1 cellular context compared by ENCODE assay signal in the genomic region with DNA sequence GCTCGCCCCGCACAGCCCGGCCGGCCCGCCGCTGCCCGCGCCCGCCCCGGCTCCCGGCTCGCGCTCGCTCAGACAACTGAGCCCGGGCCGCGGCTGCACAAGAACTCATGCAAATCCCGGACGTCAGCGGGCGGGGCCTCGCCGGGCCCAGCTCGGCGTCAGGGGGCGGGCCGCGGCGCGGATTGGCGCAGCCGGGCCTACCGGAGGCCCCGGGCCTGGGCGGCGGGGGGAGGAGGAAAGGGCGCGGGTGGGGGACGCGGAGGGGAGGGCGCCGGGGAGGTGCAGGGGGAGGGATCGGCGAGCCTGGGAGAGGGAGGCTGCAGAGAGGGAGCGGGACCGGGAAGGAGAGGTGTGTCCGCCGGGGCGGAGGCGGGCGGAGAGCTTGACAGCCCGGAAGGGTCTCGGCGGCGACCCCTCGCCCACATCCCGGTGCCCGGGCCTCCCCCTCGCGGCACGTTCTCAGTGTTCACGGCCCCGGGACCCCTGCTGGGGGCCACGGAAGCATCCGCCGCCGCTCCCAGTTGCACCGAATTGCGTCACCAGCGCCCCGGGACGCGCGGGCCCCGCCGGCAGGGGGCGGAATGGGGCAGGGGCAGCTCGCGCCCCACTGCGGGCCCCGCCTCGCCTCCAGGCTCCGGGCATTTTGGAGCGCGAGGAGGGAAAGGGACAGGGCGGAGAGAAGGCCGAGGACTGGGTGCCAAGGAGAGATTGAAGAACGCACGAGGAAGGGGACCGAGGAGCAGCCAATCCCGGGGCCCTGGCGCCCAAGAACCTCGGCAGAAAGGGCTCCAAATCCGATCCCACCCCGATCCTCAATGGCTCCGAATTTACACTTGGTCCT.
TF ChIP-seq lines count a peak whose summit lies in the region.

CBX4 (minus strand) TSS at position 78 of the 841 bp plus-strand sequence. CDS start 189 bp downstream, outside the sequence.

TF ChIP-seq in HEK293, 187 proteins besides CTCF, POLR2A, EP300 and RAD21 (continued from another document and continues in another):
- TF ChIP-seq ZNF18 (tag by site-specific recombination; IDR thresholded peaks at IDR 0.05) = peak; percentile 18; the same call in 1 of the 2 replicates
- TF ChIP-seq ZNF24 (tag by site-specific recombination; IDR thresholded peaks at IDR 0.05) = peak; percentile 88; the same call in 1 of the 2 replicates
- peak; percentile 78; the same call in 1 of the 2 replicates for TF ChIP-seq ZNF843 (tag by site-specific recombination; IDR thresholded peaks at IDR 0.05)
- no peak for TF ChIP-seq ZNF701 (tag by site-specific recombination; IDR thresholded peaks at IDR 0.05)
- TF ChIP-seq KLF10 (tag by site-specific recombination; IDR thresholded peaks at IDR 0.05) = peak; percentile 96
- no peak for TF ChIP-seq ZNF248 (tag by site-specific recombination; IDR thresholded peaks at IDR 0.05)
- no peak for TF ChIP-seq ZNF645 (tag by site-specific recombination; IDR thresholded peaks at IDR 0.05)
- TF ChIP-seq ZNF654 (tag by site-specific recombination; IDR thresholded peaks at IDR 0.05; ENCODE audit: low read depth) = peak; percentile 9; the same call in 1 of the 2 replicates
- TF ChIP-seq ZNF621 (tag by site-specific recombination; IDR thresholded peaks at IDR 0.05) = no peak
- TF ChIP-seq, protein P1, sequence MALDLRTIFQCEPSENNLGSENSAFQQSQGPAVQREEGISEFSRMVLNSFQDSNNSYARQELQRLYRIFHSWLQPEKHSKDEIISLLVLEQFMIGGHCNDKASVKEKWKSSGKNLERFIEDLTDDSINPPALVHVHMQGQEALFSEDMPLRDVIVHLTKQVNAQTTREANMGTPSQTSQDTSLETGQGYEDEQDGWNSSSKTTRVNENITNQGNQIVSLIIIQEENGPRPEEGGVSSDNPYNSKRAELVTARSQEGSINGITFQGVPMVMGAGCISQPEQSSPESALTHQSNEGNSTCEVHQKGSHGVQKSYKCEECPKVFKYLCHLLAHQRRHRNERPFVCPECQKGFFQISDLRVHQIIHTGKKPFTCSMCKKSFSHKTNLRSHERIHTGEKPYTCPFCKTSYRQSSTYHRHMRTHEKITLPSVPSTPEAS (tag by site-specific recombination; IDR thresholded peaks at IDR 0.05) = peak; percentile 12; the same call in 1 of the 2 replicates
- TF ChIP-seq ZNF555 (tag by site-specific recombination; conservative IDR thresholded peaks at IDR 0.05) = no peak
- TF ChIP-seq YY1 (tag by site-specific recombination; IDR thresholded peaks at IDR 0.05) = peak; percentile 74
- peak; percentile 86; the same call in 1 of the 2 replicates for TF ChIP-seq ZNF658 (tag by site-specific recombination; IDR thresholded peaks at IDR 0.05)
- TF ChIP-seq ZBTB7A (tag by site-specific recombination; IDR thresholded peaks at IDR 0.05; ENCODE audit: low read depth) = peak; percentile 99
- TF ChIP-seq, protein P2, sequence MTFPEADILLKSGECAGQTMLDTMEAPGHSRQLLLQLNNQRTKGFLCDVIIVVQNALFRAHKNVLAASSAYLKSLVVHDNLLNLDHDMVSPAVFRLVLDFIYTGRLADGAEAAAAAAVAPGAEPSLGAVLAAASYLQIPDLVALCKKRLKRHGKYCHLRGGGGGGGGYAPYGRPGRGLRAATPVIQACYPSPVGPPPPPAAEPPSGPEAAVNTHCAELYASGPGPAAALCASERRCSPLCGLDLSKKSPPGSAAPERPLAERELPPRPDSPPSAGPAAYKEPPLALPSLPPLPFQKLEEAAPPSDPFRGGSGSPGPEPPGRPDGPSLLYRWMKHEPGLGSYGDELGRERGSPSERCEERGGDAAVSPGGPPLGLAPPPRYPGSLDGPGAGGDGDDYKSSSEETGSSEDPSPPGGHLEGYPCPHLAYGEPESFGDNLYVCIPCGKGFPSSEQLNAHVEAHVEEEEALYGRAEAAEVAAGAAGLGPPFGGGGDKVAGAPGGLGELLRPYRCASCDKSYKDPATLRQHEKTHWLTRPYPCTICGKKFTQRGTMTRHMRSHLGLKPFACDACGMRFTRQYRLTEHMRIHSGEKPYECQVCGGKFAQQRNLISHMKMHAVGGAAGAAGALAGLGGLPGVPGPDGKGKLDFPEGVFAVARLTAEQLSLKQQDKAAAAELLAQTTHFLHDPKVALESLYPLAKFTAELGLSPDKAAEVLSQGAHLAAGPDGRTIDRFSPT (tag by site-specific recombination; IDR thresholded peaks at IDR 0.05) = peak; percentile 88
- TF ChIP-seq, protein P3, sequence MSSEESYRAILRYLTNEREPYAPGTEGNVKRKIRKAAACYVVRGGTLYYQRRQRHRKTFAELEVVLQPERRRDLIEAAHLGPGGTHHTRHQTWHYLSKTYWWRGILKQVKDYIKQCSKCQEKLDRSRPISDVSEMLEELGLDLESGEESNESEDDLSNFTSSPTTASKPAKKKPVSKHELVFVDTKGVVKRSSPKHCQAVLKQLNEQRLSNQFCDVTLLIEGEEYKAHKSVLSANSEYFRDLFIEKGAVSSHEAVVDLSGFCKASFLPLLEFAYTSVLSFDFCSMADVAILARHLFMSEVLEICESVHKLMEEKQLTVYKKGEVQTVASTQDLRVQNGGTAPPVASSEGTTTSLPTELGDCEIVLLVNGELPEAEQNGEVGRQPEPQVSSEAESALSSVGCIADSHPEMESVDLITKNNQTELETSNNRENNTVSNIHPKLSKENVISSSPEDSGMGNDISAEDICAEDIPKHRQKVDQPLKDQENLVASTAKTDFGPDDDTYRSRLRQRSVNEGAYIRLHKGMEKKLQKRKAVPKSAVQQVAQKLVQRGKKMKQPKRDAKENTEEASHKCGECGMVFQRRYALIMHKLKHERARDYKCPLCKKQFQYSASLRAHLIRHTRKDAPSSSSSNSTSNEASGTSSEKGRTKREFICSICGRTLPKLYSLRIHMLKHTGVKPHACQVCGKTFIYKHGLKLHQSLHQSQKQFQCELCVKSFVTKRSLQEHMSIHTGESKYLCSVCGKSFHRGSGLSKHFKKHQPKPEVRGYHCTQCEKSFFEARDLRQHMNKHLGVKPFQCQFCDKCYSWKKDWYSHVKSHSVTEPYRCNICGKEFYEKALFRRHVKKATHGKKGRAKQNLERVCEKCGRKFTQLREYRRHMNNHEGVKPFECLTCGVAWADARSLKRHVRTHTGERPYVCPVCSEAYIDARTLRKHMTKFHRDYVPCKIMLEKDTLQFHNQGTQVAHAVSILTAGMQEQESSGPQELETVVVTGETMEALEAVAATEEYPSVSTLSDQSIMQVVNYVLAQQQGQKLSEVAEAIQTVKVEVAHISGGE (tag by site-specific recombination; conservative IDR thresholded peaks at IDR 0.05; ENCODE audit: low read depth) = peak; percentile 74; the same call in 1 of the 2 replicates
- TF ChIP-seq ZNF19 (tag by site-specific recombination; IDR thresholded peaks at IDR 0.05; ENCODE audit: low read depth) = no peak
- TF ChIP-seq ZBTB17 (tag by site-specific recombination; IDR thresholded peaks at IDR 0.05) = peak; percentile 88
- TF ChIP-seq, protein P4, sequence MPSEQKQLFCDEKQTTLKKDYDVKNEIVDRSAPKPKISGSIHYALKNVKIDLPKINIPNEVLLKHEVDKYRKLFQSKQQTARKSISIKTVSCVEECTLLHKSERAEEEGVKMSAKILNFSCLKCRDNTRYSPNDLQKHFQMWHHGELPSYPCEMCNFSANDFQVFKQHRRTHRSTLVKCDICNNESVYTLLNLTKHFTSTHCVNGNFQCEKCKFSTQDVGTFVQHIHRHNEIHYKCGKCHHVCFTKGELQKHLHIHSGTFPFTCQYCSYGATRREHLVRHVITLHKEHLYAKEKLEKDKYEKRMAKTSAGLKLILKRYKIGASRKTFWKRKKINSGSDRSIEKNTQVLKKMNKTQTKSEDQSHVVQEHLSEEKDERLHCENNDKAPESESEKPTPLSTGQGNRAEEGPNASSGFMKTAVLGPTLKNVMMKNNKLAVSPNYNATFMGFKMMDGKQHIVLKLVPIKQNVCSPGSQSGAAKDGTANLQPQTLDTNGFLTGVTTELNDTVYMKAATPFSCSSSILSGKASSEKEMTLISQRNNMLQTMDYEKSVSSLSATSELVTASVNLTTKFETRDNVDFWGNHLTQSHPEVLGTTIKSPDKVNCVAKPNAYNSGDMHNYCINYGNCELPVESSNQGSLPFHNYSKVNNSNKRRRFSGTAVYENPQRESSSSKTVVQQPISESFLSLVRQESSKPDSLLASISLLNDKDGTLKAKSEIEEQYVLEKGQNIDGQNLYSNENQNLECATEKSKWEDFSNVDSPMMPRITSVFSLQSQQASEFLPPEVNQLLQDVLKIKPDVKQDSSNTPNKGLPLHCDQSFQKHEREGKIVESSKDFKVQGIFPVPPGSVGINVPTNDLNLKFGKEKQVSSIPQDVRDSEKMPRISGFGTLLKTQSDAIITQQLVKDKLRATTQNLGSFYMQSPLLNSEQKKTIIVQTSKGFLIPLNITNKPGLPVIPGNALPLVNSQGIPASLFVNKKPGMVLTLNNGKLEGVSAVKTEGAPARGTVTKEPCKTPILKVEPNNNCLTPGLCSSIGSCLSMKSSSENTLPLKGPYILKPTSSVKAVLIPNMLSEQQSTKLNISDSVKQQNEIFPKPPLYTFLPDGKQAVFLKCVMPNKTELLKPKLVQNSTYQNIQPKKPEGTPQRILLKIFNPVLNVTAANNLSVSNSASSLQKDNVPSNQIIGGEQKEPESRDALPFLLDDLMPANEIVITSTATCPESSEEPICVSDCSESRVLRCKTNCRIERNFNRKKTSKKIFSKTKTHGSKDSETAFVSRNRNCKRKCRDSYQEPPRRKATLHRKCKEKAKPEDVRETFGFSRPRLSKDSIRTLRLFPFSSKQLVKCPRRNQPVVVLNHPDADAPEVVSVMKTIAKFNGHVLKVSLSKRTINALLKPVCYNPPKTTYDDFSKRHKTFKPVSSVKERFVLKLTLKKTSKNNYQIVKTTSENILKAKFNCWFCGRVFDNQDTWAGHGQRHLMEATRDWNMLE (tag by site-specific recombination; conservative IDR thresholded peaks at IDR 0.05; ENCODE audit: low read depth) = no peak
- no peak for TF ChIP-seq ZNF350 (tag by site-specific recombination; IDR thresholded peaks at IDR 0.05)
- TF ChIP-seq ZNF202 (tag by site-specific recombination; IDR thresholded peaks at IDR 0.05; ENCODE audit: borderline replicate concordance) = no peak
- TF ChIP-seq, protein P5, sequence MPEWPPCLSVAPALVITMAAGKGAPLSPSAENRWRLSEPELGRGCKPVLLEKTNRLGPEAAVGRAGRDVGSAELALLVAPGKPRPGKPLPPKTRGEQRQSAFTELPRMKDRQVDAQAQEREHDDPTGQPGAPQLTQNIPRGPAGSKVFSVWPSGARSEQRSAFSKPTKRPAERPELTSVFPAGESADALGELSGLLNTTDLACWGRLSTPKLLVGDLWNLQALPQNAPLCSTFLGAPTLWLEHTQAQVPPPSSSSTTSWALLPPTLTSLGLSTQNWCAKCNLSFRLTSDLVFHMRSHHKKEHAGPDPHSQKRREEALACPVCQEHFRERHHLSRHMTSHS (tag by site-specific recombination; IDR thresholded peaks at IDR 0.05) = no peak
- peak; percentile 67; the same call in 1 of the 2 replicates for TF ChIP-seq PRDM4 (tag by site-specific recombination; IDR thresholded peaks at IDR 0.05)
- TF ChIP-seq, protein P6, sequence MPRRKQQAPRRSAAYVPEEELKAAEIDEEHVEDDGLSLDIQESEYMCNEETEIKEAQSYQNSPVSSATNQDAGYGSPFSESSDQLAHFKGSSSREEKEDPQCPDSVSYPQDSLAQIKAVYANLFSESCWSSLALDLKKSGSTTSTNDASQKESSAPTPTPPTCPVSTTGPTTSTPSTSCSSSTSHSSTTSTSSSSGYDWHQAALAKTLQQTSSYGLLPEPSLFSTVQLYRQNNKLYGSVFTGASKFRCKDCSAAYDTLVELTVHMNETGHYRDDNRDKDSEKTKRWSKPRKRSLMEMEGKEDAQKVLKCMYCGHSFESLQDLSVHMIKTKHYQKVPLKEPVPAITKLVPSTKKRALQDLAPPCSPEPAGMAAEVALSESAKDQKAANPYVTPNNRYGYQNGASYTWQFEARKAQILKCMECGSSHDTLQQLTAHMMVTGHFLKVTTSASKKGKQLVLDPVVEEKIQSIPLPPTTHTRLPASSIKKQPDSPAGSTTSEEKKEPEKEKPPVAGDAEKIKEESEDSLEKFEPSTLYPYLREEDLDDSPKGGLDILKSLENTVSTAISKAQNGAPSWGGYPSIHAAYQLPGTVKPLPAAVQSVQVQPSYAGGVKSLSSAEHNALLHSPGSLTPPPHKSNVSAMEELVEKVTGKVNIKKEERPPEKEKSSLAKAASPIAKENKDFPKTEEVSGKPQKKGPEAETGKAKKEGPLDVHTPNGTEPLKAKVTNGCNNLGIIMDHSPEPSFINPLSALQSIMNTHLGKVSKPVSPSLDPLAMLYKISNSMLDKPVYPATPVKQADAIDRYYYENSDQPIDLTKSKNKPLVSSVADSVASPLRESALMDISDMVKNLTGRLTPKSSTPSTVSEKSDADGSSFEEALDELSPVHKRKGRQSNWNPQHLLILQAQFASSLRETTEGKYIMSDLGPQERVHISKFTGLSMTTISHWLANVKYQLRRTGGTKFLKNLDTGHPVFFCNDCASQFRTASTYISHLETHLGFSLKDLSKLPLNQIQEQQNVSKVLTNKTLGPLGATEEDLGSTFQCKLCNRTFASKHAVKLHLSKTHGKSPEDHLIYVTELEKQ (tag by site-specific recombination; IDR thresholded peaks at IDR 0.05; ENCODE audit: borderline replicate concordance) = peak; percentile 68; the same call in 1 of the 2 replicates
